In the genomic region with DNA sequence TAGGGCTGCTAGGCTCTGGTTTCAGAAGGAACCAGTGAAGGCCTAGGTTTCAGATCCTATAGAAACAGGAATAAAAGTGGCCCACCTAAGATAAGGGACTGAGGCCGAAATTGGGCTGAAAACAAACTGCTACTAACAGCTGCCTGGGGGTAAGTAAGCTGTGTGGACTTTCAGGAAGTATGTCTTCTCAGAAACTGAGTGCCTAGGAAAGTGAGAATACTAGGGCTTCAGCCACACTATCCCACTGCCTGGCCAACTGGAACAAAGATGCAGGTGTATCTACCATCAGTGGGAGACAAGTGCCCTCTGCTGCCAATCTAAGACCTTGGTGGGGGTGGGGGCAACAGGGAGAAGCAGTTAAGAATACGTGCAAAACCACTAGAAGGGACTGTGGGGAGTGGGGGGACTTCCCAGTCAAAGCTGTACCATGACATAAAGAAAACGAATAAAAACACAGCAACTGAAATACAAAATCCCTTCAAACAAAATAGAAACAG, we compare ENCODE assay signal across 8 cellular contexts.
DNase-seq lines count a peak whose midpoint lies in the region; ATAC-seq and TF ChIP-seq lines count a peak whose summit lies in the region.

No MANE protein-coding gene starts in this region.

- DNase-seq in effector CD4-positive, alpha-beta T cell, result peak; percentile 43
- DNase-seq in NCI-H1105 (lab: John Stamatoyannopoulos, UW), result no peak
- DNase-seq in NK-92 treated with Interleukin-12 subunit alpha and Interleukin-12 subunit beta, amount 100 ng/mL, for 24 hours (lab: John Stamatoyannopoulos, UW), result no peak

- H3K36me3 Mint-ChIP-seq in T-helper 1 cell treated with Interleukin-12 subunit alpha and Interleukin-12 subunit beta and Interleukin-4 antibody, amounts not matched to agents 30 μg/mL and 1 μg/mL, for 36 hours (ENCODE audit: low read depth), result peaks cover 3% of the 10 kb centered on the region
- peaks cover 3% of the 10 kb centered on the region for H3K36me3 Mint-ChIP-seq in stimulated activated naive CD8-positive, alpha-beta T cell treated with anti-CD3 and anti-CD28 coated beads, Interleukin-15, Interleukin-2, amounts not matched to agents 100 ng/mL and 50 ng/mL, for 24 hours (ENCODE audit: low read depth)

- H3K4me3 Mint-ChIP-seq in T-helper 1 cell treated with Interleukin-12 subunit alpha and Interleukin-12 subunit beta and Interleukin-4 antibody, amounts not matched to agents 30 μg/mL and 1 μg/mL, for 36 hours, result peak overlapping the region; percentile 40
- peak overlapping the region; percentile 39 for H3K4me3 Mint-ChIP-seq in stimulated activated naive CD8-positive, alpha-beta T cell treated with anti-CD3 and anti-CD28 coated beads, Interleukin-15, Interleukin-2, amounts not matched to agents 100 ng/mL and 50 ng/mL, for 24 hours

- H3K27me3 Mint-ChIP-seq in T-helper 1 cell treated with Interleukin-12 subunit alpha and Interleukin-12 subunit beta and Interleukin-4 antibody, amounts not matched to agents 30 μg/mL and 1 μg/mL, for 36 hours (ENCODE audit: low read depth), result no peaks in the 10 kb centered on the region
- no peaks in the 10 kb centered on the region for H3K27me3 Mint-ChIP-seq in stimulated activated naive CD8-positive, alpha-beta T cell treated with anti-CD3 and anti-CD28 coated beads, Interleukin-15, Interleukin-2, amounts not matched to agents 100 ng/mL and 50 ng/mL, for 24 hours

- peak overlapping the region; percentile 80 for H3K27ac Mint-ChIP-seq in T-helper 1 cell treated with Interleukin-12 subunit alpha and Interleukin-12 subunit beta and Interleukin-4 antibody, amounts not matched to agents 30 μg/mL and 1 μg/mL, for 36 hours
- H3K27ac Mint-ChIP-seq in stimulated activated naive CD8-positive, alpha-beta T cell treated with anti-CD3 and anti-CD28 coated beads, Interleukin-15, Interleukin-2, amounts not matched to agents 100 ng/mL and 50 ng/mL, for 24 hours, result peak overlapping the region; percentile 75

- no peaks in the 10 kb centered on the region for H3K9me3 Mint-ChIP-seq in T-helper 1 cell treated with Interleukin-12 subunit alpha and Interleukin-12 subunit beta and Interleukin-4 antibody, amounts not matched to agents 30 μg/mL and 1 μg/mL, for 36 hours
- no peaks in the 10 kb centered on the region for H3K9me3 Mint-ChIP-seq in stimulated activated naive CD8-positive, alpha-beta T cell treated with anti-CD3 and anti-CD28 coated beads, Interleukin-15, Interleukin-2, amounts not matched to agents 100 ng/mL and 50 ng/mL, for 24 hours

- ATAC-seq in GM18861 (IDR thresholded peaks at IDR 0.05; ENCODE audit: unreplicated experiment) (peak; percentile 61), HG02840 (IDR thresholded peaks at IDR 0.05; ENCODE audit: low FRiP score, unreplicated experiment) (peak; percentile 68), SK-N-SH treated with all-trans-retinoic acid at 6 μM for 48 hours (no peak)

- H3K4me1 Mint-ChIP-seq in T-helper 1 cell treated with Interleukin-12 subunit alpha and Interleukin-12 subunit beta and Interleukin-4 antibody, amounts not matched to agents 30 μg/mL and 1 μg/mL, for 36 hours (ENCODE audit: low read depth), result peaks cover 28% of the 10 kb centered on the region
- peaks cover 85% of the 10 kb centered on the region for H3K4me1 Mint-ChIP-seq in stimulated activated naive CD8-positive, alpha-beta T cell treated with anti-CD3 and anti-CD28 coated beads, Interleukin-15, Interleukin-2, amounts not matched to agents 100 ng/mL and 50 ng/mL, for 24 hours (ENCODE audit: low read depth)

TF ChIP-seq in SK-N-SH treated with all-trans-retinoic acid at 6 μM for 48 hours, 23 proteins besides CTCF, POLR2A, EP300 and RAD21:
- TF ChIP-seq ISL1 (CRISPR knock-in tag; IDR thresholded peaks at IDR 0.05), result no peak
- TF ChIP-seq BACH2 (CRISPR knock-in tag; IDR thresholded peaks at IDR 0.05; ENCODE audit: borderline replicate concordance), result no peak
- no peak for TF ChIP-seq ZFP30 (CRISPR knock-in tag; IDR thresholded peaks at IDR 0.05)
- TF ChIP-seq ZC3H10 (CRISPR knock-in tag; IDR thresholded peaks at IDR 0.05), result no peak
- no peak for TF ChIP-seq ARNTL (CRISPR knock-in tag; IDR thresholded peaks at IDR 0.05; ENCODE audit: borderline replicate concordance, low read depth)
TF ChIP-seq in SK-N-SH treated with all-trans-retinoic acid at 6 μM for 48 hours: peak in this region for 0.
